In genomic region chr3:132457301-132457700, GRCh38 we compare ENCODE assay signal across 14 cellular contexts. TPM values are rescaled to one million over a fixed set of nuclear protein-coding genes. Genes with fewer than 3 reads are reported as not detected.
A peak's percentile ranks its signal among the peaks of the same experiment; 100 is the strongest.
DNase-seq lines count a peak whose midpoint lies in the region; ATAC-seq and TF ChIP-seq lines count a peak whose summit lies in the region.
"Had no signal": no experiment of that assay in that cellular context is flagged by ENCODE, and none has a peak within 500 bp of the region (broad histone marks: within the 10 kb centered on the region; RNA-seq: fewer than 3 reads in every experiment).

No MANE protein-coding gene starts in this region.

- H3K9ac ChIP-seq in IMR-90 (ENCODE audit: low read depth, low read length), result no peak overlapping the region

- no peak overlapping the region for H2AFZ ChIP-seq in IMR-90 (replicated peaks; ENCODE audit: low read length, poor library complexity)

- H4K20me1 ChIP-seq in IMR-90 (ENCODE audit: insufficient read depth, low read length), result no peaks in the 10 kb centered on the region

- no peak overlapping the region for H2AK5ac ChIP-seq in IMR-90 (ENCODE audit: low read depth, low read length)

- dilution Hi-C loops in IMR-90 (cut with HindIII; ENCODE audit: low sequenced_read_pairs, unreplicated experiment), result no loop called here

- H2AK9ac ChIP-seq in IMR-90 (replicated peaks; ENCODE audit: low read depth, low read length, poor library complexity), result no peak overlapping the region

- peak; percentile 72 for ATAC-seq in IMR-90 (ENCODE audit: low read depth)
- no peak for ATAC-seq in HG03354 (IDR thresholded peaks at IDR 0.05; ENCODE audit: poor library complexity, severe bottlenecking, unreplicated experiment)
- no peak for ATAC-seq in omental fat pad (ENCODE audit: low FRiP score)
- ATAC-seq: A549; CD8-positive, alpha-beta T cell had no signal

- H3K9me3 Mint-ChIP-seq in osteocyte (ENCODE audit: unreplicated experiment), result no peaks in the 10 kb centered on the region
- H3K9me3 Mint-ChIP-seq: CD8-positive, alpha-beta T cell had no signal

- no peak overlapping the region for H4K5ac ChIP-seq in IMR-90 (ENCODE audit: low read depth, low read length)

- intact Hi-C loops in IMR-90 (cut with micrococcal nuclease), result no loop called here

- H3K27ac ChIP-seq in IMR-90 (ENCODE audit: insufficient read depth, low read length) (no peak overlapping the region; the same call in 1 of the 2 replicates), WERI-Rb-1 (peak overlapping the region; percentile 15; the same call in 1 of the 2 replicates)
- H3K27ac ChIP-seq: A549 had no signal

- H3K79me1 ChIP-seq in IMR-90 (ENCODE audit: low read depth in 1 of 2, low read length in 2 of 2), result peaks cover 5 to 8% of the 10 kb centered on the region in 2 experiments; a peak in 2 of 4 replicates

- POLR2A ChIA-PET in IMR-90 (lab: Charles Lee; ENCODE audit: unreplicated experiment), result no interaction called here

- BruUV-seq in IMR-90 (replicated peaks; lab: Mats Ljungman, UMichigan), result no TSS peak

- DNase-seq in IMR-90 (peak; percentile 35), WERI-Rb-1 (no peak), fibroblast of peridontal ligament (ENCODE audit: extremely low read depth) (peak; percentile 52), globus pallidus (ENCODE audit: low spot score) (no peak), osteocyte (ENCODE audit: extremely low spot score, unreplicated experiment) (no peak), omental fat pad (ENCODE audit: low spot score) (no peak)
- DNase-seq: CD8-positive, alpha-beta T cell; COR-L47; DND-41; GDM1; HCEC 1CT had no signal

- H3K56ac ChIP-seq in IMR-90 (ENCODE audit: extremely low read depth, insufficient read depth, low read length), result no peak overlapping the region

- no peak overlapping the region for H3K4me3 Mint-ChIP-seq in osteocyte (ENCODE audit: unreplicated experiment)
- H3K4me3 Mint-ChIP-seq: CD14-positive monocyte; CD8-positive, alpha-beta T cell had no signal

- TF ChIP-seq POLR2A in IMR-90 (IDR thresholded peaks at IDR 0.05; ENCODE audit: low read depth, low read length), result no peak

- no peak overlapping the region for H4K8ac ChIP-seq in IMR-90 (ENCODE audit: low read depth in 2 of 2, low read length in 2 of 2)

- no peak overlapping the region for H4K91ac ChIP-seq in IMR-90 (ENCODE audit: insufficient read depth, low read depth, low read length)

- H3K27me3 ChIP-seq in IMR-90 (ENCODE audit: control insufficient read depth, insufficient read depth, low read length) (no peaks in the 10 kb centered on the region), WERI-Rb-1 (ENCODE audit: insufficient read depth, low read depth, severe bottlenecking) (no peaks in the 10 kb centered on the region)

- TF ChIP-seq CTCF in IMR-90 (conservative IDR thresholded peaks at IDR 0.05; ENCODE audit: low read depth, low read length) (no peak), WERI-Rb-1 (IDR thresholded peaks at IDR 0.05; ENCODE audit: low read depth, low read length) (no peak), osteocyte (IDR thresholded peaks at IDR 0.05) (no peak), omental fat pad (IDR thresholded peaks at IDR 0.05) (no peak)

- H3K14ac ChIP-seq in IMR-90 (replicated peaks; ENCODE audit: low read depth, low read length), result no peak overlapping the region

- no peaks in the 10 kb centered on the region for H3K9me1 ChIP-seq in IMR-90 (ENCODE audit: insufficient read depth, low read length)

- no peak overlapping the region for H2BK20ac ChIP-seq in IMR-90 (ENCODE audit: low read depth, low read length)

- no peak overlapping the region for H3K18ac ChIP-seq in IMR-90 (ENCODE audit: low read depth, low read length)

- H2BK120ac ChIP-seq in IMR-90 (ENCODE audit: low read depth, low read length), result no peak overlapping the region

- no peaks in the 10 kb centered on the region for H3K27me3 Mint-ChIP-seq in osteocyte (ENCODE audit: unreplicated experiment)

- no peak overlapping the region for H3K27ac Mint-ChIP-seq in osteocyte (ENCODE audit: unreplicated experiment)
- H3K27ac Mint-ChIP-seq: CD8-positive, alpha-beta T cell had no signal

- no peak overlapping the region for H3K4ac ChIP-seq in IMR-90 (ENCODE audit: low read depth, low read length)

- TF ChIP-seq RAD21 in IMR-90 (IDR thresholded peaks at IDR 0.05; ENCODE audit: low read length), result no peak

- CTCF ChIA-PET in IMR-90 (lab: Yijun Ruan, JAX), result no interaction called here

- no peaks in the 10 kb centered on the region for H3K4me1 Mint-ChIP-seq in osteocyte (ENCODE audit: unreplicated experiment)

- H3K36me3 Mint-ChIP-seq in osteocyte (ENCODE audit: unreplicated experiment), result peaks cover 74% of the 10 kb centered on the region

- H2BK15ac ChIP-seq in IMR-90 (ENCODE audit: low read depth, low read length), result no peak overlapping the region

- no CpG with 5 or more reads among the region's 1 CpG for WGBS in IMR-90 (ENCODE audit: extremely low coverage in 2 of 2, insufficient read length in 1 of 2), 2 experiments

- H3K23ac ChIP-seq in IMR-90 (ENCODE audit: low read depth, low read length), result no peak overlapping the region

- H3K4me3 ChIP-seq in IMR-90 (ENCODE audit: insufficient read depth, low read depth, low read length) (no peak overlapping the region), WERI-Rb-1 (ENCODE audit: low read depth, low read length) (no peak overlapping the region)
- H3K4me3 ChIP-seq: A549 had no signal

- H3K36me3 ChIP-seq in IMR-90 (ENCODE audit: control insufficient read depth, insufficient read depth, low read length) (peaks cover 34% of the 10 kb centered on the region), WERI-Rb-1 (peaks cover 83% of the 10 kb centered on the region)

- H3K4me2 ChIP-seq in IMR-90 (ENCODE audit: low read depth, low read length), result peak overlapping the region; percentile 61; the same call in 1 of the 2 replicates
- H3K4me2 ChIP-seq: A549 had no signal

- H2BK5ac ChIP-seq in IMR-90 (ENCODE audit: low read depth, low read length, poor library complexity, severe bottlenecking), result peak overlapping the region; percentile 66

- in situ Hi-C loops in IMR-90 (cut with MboI; ENCODE audit: low sequenced_read_pairs), result no loop called here

- H3K9me3 ChIP-seq in IMR-90 (ENCODE audit: control insufficient read depth, insufficient read depth, low read length) (no peaks in the 10 kb centered on the region), WERI-Rb-1 (ENCODE audit: severe bottlenecking) (no peaks in the 10 kb centered on the region)
- H3K9me3 ChIP-seq: A549 had no signal

- H3K4me1 ChIP-seq in IMR-90 (ENCODE audit: control insufficient read depth, insufficient read depth, low read length), result peaks cover 2% of the 10 kb centered on the region; the same call in 1 of the 2 replicates
- H3K4me1 ChIP-seq: A549 had no signal

TF ChIP-seq in IMR-90, 13 proteins besides CTCF, POLR2A, EP300 and RAD21:
- no peak for TF ChIP-seq RCOR1 (IDR thresholded peaks at IDR 0.05; ENCODE audit: insufficient replicate concordance, low read length)
- TF ChIP-seq RFX5 (IDR thresholded peaks at IDR 0.05; ENCODE audit: low read depth, low read length), result no peak
- no peak for TF ChIP-seq NFE2L2 (IDR thresholded peaks at IDR 0.05; ENCODE audit: low read depth, low read length)
- TF ChIP-seq CHD1 (IDR thresholded peaks at IDR 0.05; ENCODE audit: low read depth, low read length), result no peak
- no peak for TF ChIP-seq USF2 (IDR thresholded peaks at IDR 0.05; ENCODE audit: low read depth, low read length)
- TF ChIP-seq ELK1 (IDR thresholded peaks at IDR 0.05; ENCODE audit: borderline replicate concordance, low read depth, low read length), result no peak
- TF ChIP-seq MXI1 (IDR thresholded peaks at IDR 0.05; ENCODE audit: borderline replicate concordance, low read depth, low read length), result no peak
- TF ChIP-seq FOS (IDR thresholded peaks at IDR 0.05; ENCODE audit: low read depth, low read length), result no peak
- no peak for TF ChIP-seq CEBPB (IDR thresholded peaks at IDR 0.05; ENCODE audit: low read depth, low read length)
- no peak for TF ChIP-seq BHLHE40 (IDR thresholded peaks at IDR 0.05; ENCODE audit: low read depth, low read length)
- TF ChIP-seq MAZ (IDR thresholded peaks at IDR 0.05; ENCODE audit: borderline replicate concordance, low read depth, low read length), result no peak
TF ChIP-seq in IMR-90: peak in this region for 0.

RNA-seq across cellular contexts. Expression of gene DNAJC13, which starts 40.0 kb away (rescaled TPM):
- total RNA-seq in IMR-90 (2012; rRNA removed), result 48.6 and 67.8 TPM in 2 replicates
- polyA plus RNA-seq in IMR-90 (2012; rRNA removed), result 13.7 and 16.4 TPM in 2 replicates
- 2.6 and 3.2 TPM in 2 replicates for polyA plus RNA-seq in IMR-90 (2012; cell fraction: cytosol; rRNA removed)
- polyA plus RNA-seq in IMR-90 (2012; cell fraction: nucleus; rRNA removed; ENCODE audit: low replicate concordance), result 3.4 and 28.1 TPM in 2 replicates
- total RNA-seq in osteocyte, result 55.5 and 57.1 TPM in 2 replicates
- total RNA-seq in omental fat pad, result 10 to 100 TPM; 30.2 to 60.2 (median 47.0) TPM

Comparison
In these comparisons a context has a peak if more than half of its experiments do, and no peak if none do; other contexts are left out.
1. DNase-seq: peak in IMR-90 (single experiment) and fibroblast of peridontal ligament (single experiment); none in WERI-Rb-1 (single experiment), globus pallidus (single experiment), osteocyte (single experiment) and omental fat pad (single experiment).